ENCODE assay signal across 18 cellular contexts in genomic region chr9:83960991-83961390, GRCh38.
"Had no signal": no experiment of that assay in that cellular context is flagged by ENCODE, and none has a peak within 500 bp of the region (broad histone marks: within the 10 kb centered on the region; RNA-seq: fewer than 3 reads in every experiment).

No MANE protein-coding gene starts in this region.

- H3K4me3 ChIP-seq: SJSA1, SK-N-MC had no signal

- DNase-seq: KBM-7, NCI-H1092 treated with DMSO at 0.1 percent for 48 hours, NCI-H1436, NCI-H187, NCI-H2029, NCI-H2081 treated with DMSO at 0.1 percent for 48 hours, NCI-H2171, NCI-H226, NCI-H446, NCI-H510A, NCI-H524 treated with DMSO at 0.1 percent for 48 hours, NCI-H69, NCI-H774, Right ventricle myocardium superior, RPMI8226, SIG-M5 had no signal
